ENCODE assay signal across 8 cellular contexts in genomic region chr16:11133344-11133921, GRCh38.
A peak's percentile ranks its signal among the peaks of the same experiment; 100 is the strongest.
DNase-seq lines count a peak whose midpoint lies in the region; ATAC-seq and TF ChIP-seq lines count a peak whose summit lies in the region.

No MANE protein-coding gene starts in this region.

- no peaks in the 10 kb centered on the region for H3K9me3 ChIP-seq in esophagus squamous epithelium

- peaks cover 0 to 24% (median 0%) of the 10 kb centered on the region in 3 donors for H3K36me3 ChIP-seq in esophagus squamous epithelium

- ATAC-seq in effector memory CD8-positive, alpha-beta T cell (replicated peaks), result no peak

- H3K27me3 Mint-ChIP-seq in effector memory CD8-positive, alpha-beta T cell, result no peaks in the 10 kb centered on the region

- H3K36me3 Mint-ChIP-seq in effector memory CD8-positive, alpha-beta T cell (ENCODE audit: insufficient read depth), result peaks cover 15% of the 10 kb centered on the region

- H3K27me3 ChIP-seq in esophagus squamous epithelium, result no peaks in the 10 kb centered on the region

- DNase-seq in AG10803 (ENCODE audit: low read depth) (peak; percentile 94), NOMO-1 treated with DMSO at 0.1 percent for 48 hours (lab: John Stamatoyannopoulos, UW; ENCODE audit: unreplicated experiment) (peak; percentile 39), esophagus squamous epithelium (lab: John Stamatoyannopoulos, UW) (no peak), myocyte (ENCODE audit: low read depth) (peak; percentile 97), ecto neural progenitor cell (ENCODE audit: low spot score) (no peak), NCI-H69 (lab: John Stamatoyannopoulos, UW) (no peak)
- DNase-seq in effector memory CD8-positive, alpha-beta T cell, result no peak
- DNase-seq in activated CD8-positive, alpha-beta memory T cell treated with anti-CD3 and anti-CD28 coated beads, Interleukin-2, amount 50 U/mL, for 4 hours, result no peak

- H3K9me3 Mint-ChIP-seq in effector memory CD8-positive, alpha-beta T cell, result no peaks in the 10 kb centered on the region

- H3K27ac Mint-ChIP-seq in effector memory CD8-positive, alpha-beta T cell, result no peak overlapping the region

- no peak for TF ChIP-seq CTCF in AG10803 (conservative IDR thresholded peaks at IDR 0.05; ENCODE audit: low read length)
- TF ChIP-seq CTCF in esophagus squamous epithelium (IDR thresholded peaks at IDR 0.05), result no peak

- intact Hi-C loops in esophagus squamous epithelium (cut with DNase I), result no loop called here

- WGBS in esophagus squamous epithelium, 2 donors, result 15 to 27% methylated on average over 11 to 12 of the region's 12 CpGs

- H3K4me1 ChIP-seq in esophagus squamous epithelium, result peaks cover 7 to 79% (median 33%) of the 10 kb centered on the region in 3 donors

- H3K4me3 ChIP-seq in AG10803 (ENCODE audit: low read length) (no peak overlapping the region), esophagus squamous epithelium (no peak overlapping the region)

- H3K4me1 Mint-ChIP-seq in effector memory CD8-positive, alpha-beta T cell (ENCODE audit: low read depth in 2 of 2), result peaks cover 11 to 12% of the 10 kb centered on the region in 2 donors

- TF ChIP-seq POLR2A in esophagus squamous epithelium (IDR thresholded peaks at IDR 0.05), result no peak

- H3K27ac ChIP-seq in esophagus squamous epithelium, result peak overlapping the region in 3 of 4 donors; percentile 53 to 65 (median 58)

- H3K4me3 Mint-ChIP-seq in effector memory CD8-positive, alpha-beta T cell, result no peak overlapping the region

Comparison
In these comparisons a context has a peak if more than half of its experiments do, and no peak if none do; other contexts are left out.
1. DNase-seq: peak in AG10803 (single experiment), NOMO-1 treated with DMSO at 0.1 percent for 48 hours (single experiment) and myocyte (single experiment); none in esophagus squamous epithelium (single experiment), ecto neural progenitor cell (single experiment), NCI-H69 (single experiment), effector memory CD8-positive, alpha-beta T cell (0 of 3) and activated CD8-positive, alpha-beta memory T cell treated with anti-CD3 and anti-CD28 coated beads, Interleukin-2, amount 50 U/mL, for 4 hours (single experiment).